In the genomic region with DNA sequence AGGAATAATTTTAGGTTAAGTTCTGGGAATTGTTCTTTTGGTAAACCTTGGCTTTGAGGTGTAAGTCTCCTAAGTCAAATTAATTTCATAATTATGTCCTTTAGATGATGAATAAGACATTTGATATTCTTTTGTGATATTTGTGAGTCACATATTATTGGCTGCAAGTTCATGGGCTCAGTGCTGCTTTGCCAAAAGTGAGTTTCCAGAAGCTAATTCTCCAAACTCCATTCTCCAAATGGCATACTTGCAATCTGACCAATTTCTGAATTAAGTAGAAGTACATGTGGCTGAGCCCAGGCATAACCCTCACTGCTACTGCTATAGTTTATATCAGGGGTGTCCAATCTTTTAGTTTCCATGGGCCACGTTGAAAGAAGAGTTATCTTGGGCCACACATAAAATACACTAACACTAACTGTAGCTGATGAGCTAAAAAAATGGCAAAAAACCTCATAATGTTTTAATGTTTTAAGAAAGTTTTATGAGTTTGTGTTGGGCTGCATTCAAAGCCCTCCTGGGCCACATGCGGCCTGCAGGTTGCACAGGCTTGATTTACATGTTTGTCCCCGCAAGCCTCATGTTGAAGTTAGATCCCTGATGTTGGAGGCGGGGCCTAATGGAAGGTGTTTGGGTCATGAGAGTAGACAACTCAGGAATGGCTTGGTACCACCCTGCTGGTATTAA, we compare ENCODE assay signal across 19 cellular contexts.
"Had no signal": no experiment of that assay in that cellular context is flagged by ENCODE, and none has a peak within 500 bp of the region (broad histone marks: within the 10 kb centered on the region; RNA-seq: fewer than 3 reads in every experiment).

No MANE protein-coding gene starts in this region.

- H3K27me3 Mint-ChIP-seq: activated naive CD8-positive, alpha-beta T cell had no signal

- H3K4me3 Mint-ChIP-seq: activated CD4-positive, alpha-beta T cell treated with anti-CD3 and anti-CD28 coated beads, Interleukin-2, amount 10 ng/mL, durations not matched to agents 24 days and 14 days; activated naive CD8-positive, alpha-beta T cell; natural killer cell; T-helper 2 cell treated with Interferon-gamma antibody and Interleukin-4, amounts not matched to agents 5 μg/mL and 100 μg/mL, for 36 hours had no signal

- H3K27ac ChIP-seq: esophagus squamous epithelium, gastroesophageal sphincter, psoas muscle, right lobe of liver, thyroid gland had no signal

- ATAC-seq: gastroesophageal sphincter, natural killer cell, psoas muscle, right lobe of liver had no signal

- H3K4me3 ChIP-seq: esophagus squamous epithelium, gastroesophageal sphincter, psoas muscle, right lobe of liver, thyroid gland had no signal

- H3K27ac Mint-ChIP-seq: activated CD4-positive, alpha-beta T cell treated with anti-CD3 and anti-CD28 coated beads, Interleukin-2, amount 10 ng/mL, durations not matched to agents 24 days and 14 days; activated naive CD8-positive, alpha-beta T cell; natural killer cell; T-helper 2 cell treated with Interferon-gamma antibody and Interleukin-4, amounts not matched to agents 5 μg/mL and 100 μg/mL, for 36 hours had no signal

- H3K9me3 ChIP-seq: esophagus squamous epithelium, psoas muscle, right lobe of liver, thyroid gland had no signal

- DNase-seq: activated CD4-positive, alpha-beta T cell treated with anti-CD3 and anti-CD28 coated beads, Interleukin-2, amount 10 ng/mL, durations not matched to agents 24 days and 14 days; activated CD4-positive, CD25-positive, alpha-beta regulatory T cell; activated CD8-positive, alpha-beta memory T cell treated with anti-CD3 and anti-CD28 coated beads, Interleukin-2, amount 50 U/mL, for 48 hours; activated gamma-delta T cell treated with Interleukin-2 at 50 U/mL for 16 hours; cortex of kidney; effector CD4-positive, alpha-beta T cell; esophagus squamous epithelium; kidney; mesenchymal stem cell; natural killer cell; nucleus accumbens; psoas muscle; right lobe of liver; stimulated activated CD4-positive, alpha-beta T cell treated with anti-CD3 and anti-CD28 coated beads, Interleukin-1b, Interleukin-23, amount 100 ng/mL, for 48 hours; SW 1271; thyroid gland had no signal

- H3K9me3 Mint-ChIP-seq: activated CD4-positive, alpha-beta T cell treated with anti-CD3 and anti-CD28 coated beads, Interleukin-2, amount 10 ng/mL, durations not matched to agents 24 days and 14 days; T-helper 2 cell treated with Interferon-gamma antibody and Interleukin-4, amounts not matched to agents 5 μg/mL and 100 μg/mL, for 36 hours had no signal

- H3K4me1 ChIP-seq: psoas muscle, right lobe of liver, thyroid gland had no signal

- H3K27me3 ChIP-seq: esophagus squamous epithelium, gastroesophageal sphincter, right lobe of liver, thyroid gland had no signal

- H3K4me1 Mint-ChIP-seq: activated CD4-positive, alpha-beta T cell treated with anti-CD3 and anti-CD28 coated beads, Interleukin-2, amount 10 ng/mL, durations not matched to agents 24 days and 14 days; natural killer cell had no signal

- H3K36me3 ChIP-seq: esophagus squamous epithelium, gastroesophageal sphincter, right lobe of liver, thyroid gland had no signal
